In the genomic region with DNA sequence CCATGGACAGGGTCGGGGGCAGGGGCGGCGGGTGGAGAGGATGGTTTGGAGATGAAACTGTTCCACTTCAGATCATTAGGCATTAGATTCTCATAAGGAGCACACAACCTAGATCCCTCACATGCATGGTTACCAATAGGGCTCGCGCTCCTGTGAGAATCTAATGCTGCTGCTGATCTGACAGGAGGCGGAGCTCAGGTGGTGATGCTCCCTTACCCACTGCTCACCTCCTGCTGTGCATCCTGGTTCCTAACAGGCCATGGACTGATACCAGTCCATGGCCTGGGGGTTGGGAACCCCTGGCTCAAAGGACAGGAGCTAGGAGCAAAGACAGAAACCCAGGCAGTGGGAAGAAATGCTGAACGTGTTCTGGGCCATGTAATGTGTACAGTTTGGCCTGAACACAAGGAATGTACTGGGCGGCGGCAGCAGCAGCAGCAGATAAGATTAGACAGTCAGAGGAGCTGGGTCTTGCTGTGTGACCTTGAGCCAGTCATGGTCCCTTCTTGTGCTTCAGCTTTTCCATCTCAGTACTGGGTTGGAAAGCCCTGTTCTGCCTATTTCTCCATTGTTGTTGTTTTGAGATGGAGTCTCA, we compare ENCODE assay signal across 19 cellular contexts. TPM values are rescaled to one million over a fixed set of nuclear protein-coding genes. Genes with fewer than 3 reads are reported as not detected.
DNase-seq lines count a peak whose midpoint lies in the region; ATAC-seq, FAIRE-seq and TF ChIP-seq lines count a peak whose summit lies in the region.
"Had no signal": no experiment of that assay in that cellular context is flagged by ENCODE, and none has a peak within 500 bp of the region (broad histone marks: within the 10 kb centered on the region; RNA-seq: fewer than 3 reads in every experiment).

No MANE protein-coding gene starts in this region.

- DNase-seq in Caco-2 = no peak
- no peak for DNase-seq in GM12878 (ENCODE audit: low read depth, low spot score)
- no peak for DNase-seq in natural killer cell
- no peak for DNase-seq in amniotic stem cell (lab: John Stamatoyannopoulos, UW)
- DNase-seq in superior temporal gyrus (ENCODE audit: extremely low spot score) = no peak
- DNase-seq: ACHN; CD4-positive, alpha-beta T cell; DND-41; HFFc6; NCI-H1436; NCI-H2081 treated with DMSO at 0.1 percent for 48 hours; NCI-H226; NCI-H526; PC-9 had no signal

- peaks cover 22% of the 10 kb centered on the region for H3K36me3 Mint-ChIP-seq in Caco-2 (ENCODE audit: insufficient read depth, unreplicated experiment)
- H3K36me3 Mint-ChIP-seq in IgD-negative memory B cell = no peaks in the 10 kb centered on the region
- no peaks in the 10 kb centered on the region for H3K36me3 Mint-ChIP-seq in natural killer cell

- H3K27me3 ChIP-seq in Caco-2 (replicated peaks; ENCODE audit: control insufficient read depth, insufficient read depth, low read length) (no peaks in the 10 kb centered on the region), GM12878 (replicated peaks in 1 of 2; ENCODE audit: control insufficient read depth in 2 of 2, insufficient read depth in 2 of 2, low read length in 1 of 2) (no peaks in the 10 kb centered on the region), mucosa of rectum (ENCODE audit: control insufficient read depth in 2 of 2, insufficient read depth in 2 of 2, low read length in 2 of 2) (no peaks in the 10 kb centered on the region)

- TF ChIP-seq CTCF in Caco-2 (IDR thresholded peaks at IDR 0.05; ENCODE audit: insufficient read depth in 1 of 2, low read depth in 1 of 2, low read length in 1 of 2, severe bottlenecking in 1 of 2, unreplicated experiment in 1 of 2) = no peak
- no peak for TF ChIP-seq CTCF in GM12878 (IDR thresholded peaks at IDR 0.05 in 2 of 3, conservative IDR thresholded peaks at IDR 0.05 in 1 of 3; ENCODE audit: control insufficient read depth in 2 of 3, extremely low read depth in 1 of 3, insufficient read depth in 1 of 3, low read depth in 3 of 3, low read length in 3 of 3)
- TF ChIP-seq CTCF in natural killer cell (IDR thresholded peaks at IDR 0.05) = no peak

- H3K27me3 Mint-ChIP-seq in Caco-2 (ENCODE audit: insufficient read depth, unreplicated experiment) (no peaks in the 10 kb centered on the region), IgD-negative memory B cell (peaks cover 2% of the 10 kb centered on the region), natural killer cell (ENCODE audit: low read depth in 2 of 2) (peaks cover 0 to 3% of the 10 kb centered on the region in 2 donors)
- H3K27me3 Mint-ChIP-seq: CD4-positive, alpha-beta T cell had no signal

- no peak overlapping the region for H2AFZ ChIP-seq in GM12878 (ENCODE audit: control insufficient read depth, low read depth, low read length)
- H2AFZ ChIP-seq: PC-9 had no signal

- H3K79me2 ChIP-seq in GM12878 (ENCODE audit: control insufficient read depth, insufficient read depth, low read length) = no peaks in the 10 kb centered on the region

- RAD21 ChIA-PET in GM12878 (lab: Charles Lee; ENCODE audit: unreplicated experiment) = interaction anchor here (0.7 to 1.2 kb wide), 2 partner anchors 10 to 1144 kb away, joined by 3 read pairs; no protein-coding TSS in a partner anchor

- peaks cover 16% of the 10 kb centered on the region for H3K4me1 ChIP-seq in Caco-2
- peaks cover 38% of the 10 kb centered on the region for H3K4me1 ChIP-seq in GM12878 (ENCODE audit: control insufficient read depth, insufficient read depth, low read length)
- H3K4me1 ChIP-seq in mucosa of rectum (ENCODE audit: control insufficient read depth in 2 of 2, insufficient read depth in 2 of 2, low read length in 2 of 2) = peaks cover 8% of the 10 kb centered on the region in 2 donors

- no peaks in the 10 kb centered on the region for H3K36me3 ChIP-seq in Caco-2 (ENCODE audit: control insufficient read depth, insufficient read depth, low read length)
- H3K36me3 ChIP-seq in GM12878 (ENCODE audit: control insufficient read depth in 2 of 2, insufficient read depth in 2 of 2, low read length in 1 of 2) = no peaks in the 10 kb centered on the region
- no peaks in the 10 kb centered on the region for H3K36me3 ChIP-seq in mucosa of rectum (ENCODE audit: control insufficient read depth in 2 of 2, insufficient read depth in 2 of 2, low read length in 2 of 2)

- H4K20me1 ChIP-seq in GM12878 (ENCODE audit: control insufficient read depth, insufficient read depth) = no peaks in the 10 kb centered on the region

- TF ChIP-seq RAD21 in GM12878 (IDR thresholded peaks at IDR 0.05; ENCODE audit: insufficient read depth, low read depth, low read length) = no peak

- ATAC-seq in GM12878 (no peak), natural killer cell (no peak)

- SMC1A ChIA-PET in GM12878 (lab: Charles Lee; ENCODE audit: uncharacterized antibody, unreplicated experiment) = no interaction called here

- H3K27ac ChIP-seq in GM12878 (ENCODE audit: control insufficient read depth, insufficient read depth) = peak overlapping the region; percentile 46; the same call in 1 of the 2 replicates
- H3K27ac ChIP-seq in mucosa of rectum (ENCODE audit: low read depth in 2 of 2, low read length in 2 of 2) = peak overlapping the region; percentile 5 to 27
- H3K27ac ChIP-seq: HL-60, PC-9, SK-N-MC had no signal

- POLR2A ChIA-PET in Caco-2 (lab: Charles Lee) (interaction anchor here (0.6 kb wide), 2 partner anchors 346 to 1568 kb away, joined by 3 to 4 read pairs; a partner anchor contains a TSS), GM12878 (lab: Charles Lee) (no interaction called here)

- H3K4me3 Mint-ChIP-seq in Caco-2 (ENCODE audit: unreplicated experiment) (no peak overlapping the region), IgD-negative memory B cell (peak overlapping the region in 1 of 4 donors; percentile 54), natural killer cell (no peak overlapping the region)
- H3K4me3 Mint-ChIP-seq: CD4-positive, alpha-beta T cell; HFFc6 had no signal

- no peaks in the 10 kb centered on the region for H3K9me3 Mint-ChIP-seq in Caco-2 (ENCODE audit: unreplicated experiment)
- H3K9me3 Mint-ChIP-seq in IgD-negative memory B cell = no peaks in the 10 kb centered on the region
- H3K9me3 Mint-ChIP-seq in natural killer cell = no peaks in the 10 kb centered on the region
- H3K9me3 Mint-ChIP-seq: CD4-positive, alpha-beta T cell; HFFc6 had no signal

- BruUV-seq in Caco-2 (replicated peaks; lab: Mats Ljungman, UMichigan) (no TSS peak), GM12878 (replicated peaks; lab: Mats Ljungman, UMichigan) (no TSS peak)

- peak; percentile 13 for FAIRE-seq in GM12878 (lab: Jason Lieb, UNC)
- FAIRE-seq: H1 had no signal

- no peak for TF ChIP-seq POLR2A in GM12878 (IDR thresholded peaks at IDR 0.05; ENCODE audit: low read depth, low read length)

- in situ Hi-C loops in GM12878 (cut with MboI) = no loop called here

- 89% methylated on average over 9 of the region's 9 CpGs for WGBS in GM12878 (ENCODE audit: insufficient coverage, insufficient replicate concordance, low lambda C conversion rate, missing lambda C conversion rate)

- peak overlapping the region; percentile 44; the same call in 1 of the 2 replicates for H3K4me2 ChIP-seq in GM12878 (ENCODE audit: control insufficient read depth, insufficient read depth)
- H3K4me2 ChIP-seq: PC-9 had no signal

- H3K4me1 Mint-ChIP-seq in Caco-2 (ENCODE audit: low read depth, unreplicated experiment) (peaks cover 26% of the 10 kb centered on the region), IgD-negative memory B cell (peaks cover 0 to 13% (median 11%) of the 10 kb centered on the region in 3 donors), natural killer cell (peaks cover 8 to 11% of the 10 kb centered on the region in 2 donors)

- H3K9me3 ChIP-seq in Caco-2 (no peaks in the 10 kb centered on the region), GM12878 (replicated peaks; ENCODE audit: control insufficient read depth, insufficient read depth, low read length) (no peaks in the 10 kb centered on the region; the same call in 2 of the 3 replicates), mucosa of rectum (ENCODE audit: control insufficient read depth in 2 of 2, low read length in 2 of 2) (no peaks in the 10 kb centered on the region)

- H3K9ac ChIP-seq in GM12878 (ENCODE audit: control insufficient read depth, insufficient read depth, low read length) (no peak overlapping the region), mucosa of rectum (ENCODE audit: low read depth in 1 of 2, low read length in 2 of 2) (no peak overlapping the region)

- H3K4me3 ChIP-seq in Caco-2 (ENCODE audit: low read depth, low read length) (no peak overlapping the region), GM12878 (no peak overlapping the region), mucosa of rectum (ENCODE audit: low read length in 2 of 2) (no peak overlapping the region)
- H3K4me3 ChIP-seq: PC-9, SK-N-MC had no signal

- CTCF ChIA-PET in Caco-2 (lab: Charles Lee) (interaction anchor here (0.6 to 1.3 kb wide), 7 partner anchors 8 to 122 kb away, joined by 3 to 6 read pairs (median 4); no protein-coding TSS in a partner anchor), GM12878 (lab: Yijun Ruan, JAX) (interaction anchor here (0.7 kb wide), 1 partner anchor 122 kb away, joined by 3 read pairs; no protein-coding TSS in a partner anchor)

- no peak for TF ChIP-seq EP300 in GM12878 (IDR thresholded peaks at IDR 0.05; ENCODE audit: borderline replicate concordance in 1 of 2, control insufficient read depth in 1 of 2, low read depth in 2 of 2, low read length in 2 of 2)

- H3K27ac Mint-ChIP-seq in Caco-2 (ENCODE audit: unreplicated experiment) (peak overlapping the region; percentile 32), IgD-negative memory B cell (peak overlapping the region in 2 of 3 donors; percentile 91 to 97), natural killer cell (no peak overlapping the region)
- H3K27ac Mint-ChIP-seq: CD4-positive, alpha-beta T cell; HFFc6 had no signal

- intact Hi-C loops in Caco-2 (cut with micrococcal nuclease; ENCODE audit: unreplicated experiment) = loop anchor here (10.0 kb wide), 1 partner anchor 286 kb away; no protein-coding TSS in a partner anchor
- intact Hi-C loops in GM12878 (cut with micrococcal nuclease; ENCODE audit: unreplicated experiment) = loop anchor here (10.0 kb wide), 1 partner anchor 146 kb away; no protein-coding TSS in a partner anchor
- intact Hi-C loops in natural killer cell (cut with micrococcal nuclease) = loop anchor here (10.0 kb wide), 2 partner anchors 146 to 356 kb away; no protein-coding TSS in a partner anchor

RNA-seq across cellular contexts. Expression of a gene that starts 4.7 kb away (rescaled TPM):
- total RNA-seq in Caco-2 (2022) = 5.4 and 6.1 TPM in 2 replicates
- 1.9 TPM for polyA plus RNA-seq in IgD-negative memory B cell
- 7.6 and 10.3 TPM in 2 replicates for total RNA-seq in GM12878 (2013; cell fraction: nucleolus; rRNA removed)
- 3.1 and 3.5 TPM in 2 replicates for total RNA-seq in GM12878 (2014; rRNA removed)
- total RNA-seq in GM12878 (2014; rRNA removed; fragmentation: Illumina TruSeq; extraction: Trizol) = 2.0 and 2.1 TPM in 2 replicates
- total RNA-seq in GM12878 (2021) = 4.1 and 5.5 TPM in 2 replicates
- polyA plus RNA-seq in GM12878 (2011; ENCODE audit: low read depth) = 5.1 TPM
- polyA plus RNA-seq in GM12878 (2011; rRNA removed) = 7.4 and 12.5 TPM in 2 replicates
- polyA plus RNA-seq in GM12878 (2011; cell fraction: cytosol; rRNA removed) = 22.9 and 24.4 TPM in 2 replicates
- polyA plus RNA-seq in GM12878 (2011; cell fraction: nucleus; rRNA removed) = 36.0 and 72.8 TPM in 2 replicates
- 18.6 and 21.8 TPM in 2 replicates for polyA plus RNA-seq in GM12878 (2012)
- polyA plus RNA-seq in GM12878 (2014; fragmentation: Illumina TruSeq; extraction: Trizol) = 0.27 and 0.90 TPM in 2 replicates
- 1 to 10 TPM; 1.6 to 2.4 TPM for polyA plus RNA-seq in GM12878 (2014; fragmentation: Nextera tagmentation; extraction: Ambion mirVana)
- polyA plus RNA-seq in GM12878 (2014; rRNA removed) = 2.4 and 3.7 TPM in 2 replicates
- 1 to 10 TPM; 1.6 to 3.5 TPM for polyA plus RNA-seq in GM12878 (2016; fragmentation: Nextera tagmentation; extraction: Ambion mirVana)
- polyA minus RNA-seq in GM12878 (2011; rRNA and poly(A)+ RNA removed) = 5.4 and 11.1 TPM in 2 replicates
- 4.5 and 7.2 TPM in 2 replicates for polyA minus RNA-seq in GM12878 (2011; cell fraction: cytosol; rRNA and poly(A)+ RNA removed)
- polyA minus RNA-seq in GM12878 (2011; cell fraction: nucleus; rRNA and poly(A)+ RNA removed) = 5.3 and 6.0 TPM in 2 replicates
- total RNA-seq in natural killer cell = 10 to 100 TPM; 11.2 to 16.2 (median 11.9) TPM

RNA-seq across cellular contexts. Expression of a gene that starts 53.8 kb away (rescaled TPM):
- total RNA-seq in Caco-2 (2022) = 815 and 833 TPM in 2 replicates
- 306 TPM for polyA plus RNA-seq in IgD-negative memory B cell
- 116 and 119 TPM in 2 replicates for total RNA-seq in GM12878 (2013; cell fraction: nucleolus; rRNA removed)
- 185 and 191 TPM in 2 replicates for total RNA-seq in GM12878 (2014; rRNA removed)
- 75.7 and 84.9 TPM in 2 replicates for total RNA-seq in GM12878 (2014; rRNA removed; fragmentation: Illumina TruSeq; extraction: Trizol)
- 209 and 214 TPM in 2 replicates for total RNA-seq in GM12878 (2021)
- polyA plus RNA-seq in GM12878 (2011; ENCODE audit: low read depth) = 241 TPM
- polyA plus RNA-seq in GM12878 (2011; rRNA removed) = 90.0 and 125 TPM in 2 replicates
- 216 and 299 TPM in 2 replicates for polyA plus RNA-seq in GM12878 (2011; cell fraction: cytosol; rRNA removed)
- polyA plus RNA-seq in GM12878 (2011; cell fraction: nucleus; rRNA removed) = 406 and 469 TPM in 2 replicates
- 202 and 220 TPM in 2 replicates for polyA plus RNA-seq in GM12878 (2012)
- polyA plus RNA-seq in GM12878 (2014; fragmentation: Illumina TruSeq; extraction: Trizol) = 96.9 and 136 TPM in 2 replicates
- 100 to 1,000 TPM in 1 of 2 experiments, 10 to 100 TPM in 1; 85.7 to 127 TPM for polyA plus RNA-seq in GM12878 (2014; fragmentation: Nextera tagmentation; extraction: Ambion mirVana)
- 155 and 157 TPM in 2 replicates for polyA plus RNA-seq in GM12878 (2014; rRNA removed)
- 100 to 1,000 TPM; 165 to 184 TPM for polyA plus RNA-seq in GM12878 (2016; fragmentation: Nextera tagmentation; extraction: Ambion mirVana)
- polyA minus RNA-seq in GM12878 (2011; rRNA and poly(A)+ RNA removed) = 126 TPM in 2 replicates
- 71.8 and 78.3 TPM in 2 replicates for polyA minus RNA-seq in GM12878 (2011; cell fraction: cytosol; rRNA and poly(A)+ RNA removed)
- polyA minus RNA-seq in GM12878 (2011; cell fraction: nucleus; rRNA and poly(A)+ RNA removed) = 91.3 and 138 TPM in 2 replicates
- 100 to 1,000 TPM; 298 to 342 (median 334) TPM for total RNA-seq in natural killer cell

RNA-seq across cellular contexts. Expression of a gene that starts 53.8 kb away (rescaled TPM):
- total RNA-seq in Caco-2 (2022) (146 and 147 TPM in 2 replicates), GM12878 (2014; rRNA removed) (42.4 and 51.4 TPM in 2 replicates), GM12878 (2014; rRNA removed; fragmentation: Illumina TruSeq; extraction: Trizol) (61.5 and 68.4 TPM in 2 replicates), GM12878 (2021) (119 and 126 TPM in 2 replicates), natural killer cell (100 to 1,000 TPM in 1 of 3 donors, 10 to 100 TPM in 2; 80.9 to 112 (median 89.4) TPM)
- polyA plus RNA-seq in IgD-negative memory B cell (36.9 TPM), GM12878 (2011; rRNA removed) (142 and 153 TPM in 2 replicates), GM12878 (2014; fragmentation: Illumina TruSeq; extraction: Trizol) (136 and 144 TPM in 2 replicates), GM12878 (2014; fragmentation: Nextera tagmentation; extraction: Ambion mirVana) (10 to 100 TPM in 1 of 2 experiments, 1 to 10 TPM in 1; 4.7 to 11.4 TPM), GM12878 (2014; rRNA removed) (61.5 and 70.9 TPM in 2 replicates), GM12878 (2016; fragmentation: Nextera tagmentation; extraction: Ambion mirVana) (10 to 100 TPM; 46.6 to 48.6 TPM)
- total RNA-seq in GM12878 (2013; cell fraction: nucleolus; rRNA removed) = 119 and 124 TPM in 2 replicates
- 24.1 TPM for polyA plus RNA-seq in GM12878 (2011; ENCODE audit: low read depth)
- polyA plus RNA-seq in GM12878 (2011; cell fraction: cytosol; rRNA removed) = 123 and 124 TPM in 2 replicates
- 91.3 and 119 TPM in 2 replicates for polyA plus RNA-seq in GM12878 (2011; cell fraction: nucleus; rRNA removed)
- 34.4 and 39.2 TPM in 2 replicates for polyA plus RNA-seq in GM12878 (2012)
- polyA minus RNA-seq in GM12878 (2011; rRNA and poly(A)+ RNA removed) = 217 and 230 TPM in 2 replicates
- 22.3 and 47.3 TPM in 2 replicates for polyA minus RNA-seq in GM12878 (2011; cell fraction: cytosol; rRNA and poly(A)+ RNA removed)
- 25.1 and 56.5 TPM in 2 replicates for polyA minus RNA-seq in GM12878 (2011; cell fraction: nucleus; rRNA and poly(A)+ RNA removed)

Comparison
In these comparisons a context has a peak if more than half of its experiments do, and no peak if none do; other contexts are left out.
1. H3K27ac Mint-ChIP-seq: peak in Caco-2 (single experiment) and IgD-negative memory B cell (2 of 3); none in natural killer cell (0 of 2).